In the genomic region with DNA sequence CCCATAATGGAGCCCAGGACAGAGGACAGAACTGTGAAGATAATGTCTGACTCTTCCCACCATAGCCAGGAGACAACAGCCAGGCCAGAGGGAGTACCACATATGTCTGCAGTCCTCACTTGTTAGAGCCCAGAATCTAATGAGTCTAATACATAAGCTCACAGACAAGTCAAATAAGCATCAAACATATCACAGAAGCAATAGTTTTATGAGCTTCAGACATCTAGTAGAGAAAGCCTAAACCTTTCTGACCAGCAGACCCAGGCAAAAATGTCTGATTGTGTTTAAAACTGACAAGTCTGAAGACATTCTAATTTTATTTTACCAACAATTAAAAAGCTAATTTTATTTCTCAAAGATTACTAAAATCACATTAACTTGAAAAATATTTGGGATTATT, we compare ENCODE assay signal across 7 cellular contexts.
"Had no signal": no experiment of that assay in that cellular context is flagged by ENCODE, and none has a peak within 500 bp of the region (broad histone marks: within the 10 kb centered on the region; RNA-seq: fewer than 3 reads in every experiment).

No MANE protein-coding gene starts in this region.

- H2AFZ ChIP-seq: GM23338 had no signal

- H3K36me3 Mint-ChIP-seq: IgD-negative memory B cell had no signal

- H3K27ac Mint-ChIP-seq: GM23338, H9, IgD-negative memory B cell had no signal

- H3K27me3 Mint-ChIP-seq: IgD-negative memory B cell had no signal

- H3K4me3 Mint-ChIP-seq: GM23338, H9, IgD-negative memory B cell had no signal

- H3K4me3 ChIP-seq: GM23338 had no signal

- H3K27ac ChIP-seq: HL-60, KMS-11 had no signal

- DNase-seq: H9, HCEC 1CT, KBM-7 had no signal

- H3K4me2 ChIP-seq: GM23338, KMS-11 had no signal
